ENCODE assay signal across 8 cellular contexts in the genomic region with DNA sequence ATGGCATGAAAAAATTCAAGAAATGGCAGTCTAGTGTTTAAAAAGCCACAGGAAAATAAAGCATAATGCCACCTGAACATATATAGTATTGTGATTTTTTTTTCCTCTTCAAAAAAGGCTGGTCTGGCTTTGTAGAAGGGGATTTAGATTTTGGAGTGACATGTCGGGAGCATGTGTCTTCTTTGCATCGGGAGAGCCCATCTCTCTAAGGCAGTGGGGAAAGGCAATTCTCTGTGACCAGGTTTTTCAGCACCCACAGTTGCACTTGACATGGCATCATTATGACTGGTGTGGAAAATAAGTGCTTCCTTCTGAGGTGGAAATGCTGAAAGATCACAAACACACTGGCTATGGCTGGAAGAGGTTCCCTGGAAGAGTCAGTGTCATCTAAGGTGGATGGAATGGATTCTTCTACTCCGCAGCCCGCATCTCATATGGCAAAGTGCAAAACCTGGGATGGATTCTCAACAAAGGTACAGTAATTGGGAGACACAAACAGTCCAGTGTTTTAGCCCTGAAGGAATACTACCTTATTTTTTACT.
A peak's percentile ranks its signal among the peaks of the same experiment; 100 is the strongest.
DNase-seq lines count a peak whose midpoint lies in the region; ATAC-seq and TF ChIP-seq lines count a peak whose summit lies in the region.

No MANE protein-coding gene starts in this region.

- no peaks in the 10 kb centered on the region for H3K9me3 Mint-ChIP-seq in activated naive CD8-positive, alpha-beta T cell (ENCODE audit: low read depth)
- no peaks in the 10 kb centered on the region for H3K9me3 Mint-ChIP-seq in activated naive CD8-positive, alpha-beta T cell treated with anti-CD3 and anti-CD28 coated beads for 36 hours

- H3K27me3 ChIP-seq in ectodermal cell (ENCODE audit: control insufficient read depth, insufficient read depth, low read length, poor library complexity, severe bottlenecking) (peaks cover 15% of the 10 kb centered on the region), left lung (peaks cover 0 to 60% of the 10 kb centered on the region in 2 donors), tibial artery (no peaks in the 10 kb centered on the region)

- no peak for TF ChIP-seq CTCF in left lung (IDR thresholded peaks at IDR 0.05)
- TF ChIP-seq CTCF in tibial artery (IDR thresholded peaks at IDR 0.05) = no peak

- no peaks in the 10 kb centered on the region for H3K9me3 ChIP-seq in ectodermal cell (ENCODE audit: control insufficient read depth, low read length)
- H3K9me3 ChIP-seq in left lung = no peaks in the 10 kb centered on the region
- H3K9me3 ChIP-seq in tibial artery = no peaks in the 10 kb centered on the region

- H3K4me3 ChIP-seq in ectodermal cell (ENCODE audit: insufficient read depth, low read depth, low read length) = peak overlapping the region; percentile 5
- H3K4me3 ChIP-seq in left lung = peak overlapping the region in 1 of 2 donors; percentile 7
- peak overlapping the region; percentile 29 to 38 for H3K4me3 ChIP-seq in tibial artery

- H3K27ac ChIP-seq in ectodermal cell (ENCODE audit: insufficient read depth, low read depth, low read length, poor library complexity, severe bottlenecking) (peak overlapping the region; percentile 9), left lung (no peak overlapping the region), tibial artery (no peak overlapping the region)

- no peak for DNase-seq in activated naive CD8-positive, alpha-beta T cell treated with anti-CD3 and anti-CD28 coated beads for 36 hours
- DNase-seq in NCI-H82 treated with DMSO at 0.1 percent for 48 hours (lab: John Stamatoyannopoulos, UW; ENCODE audit: unreplicated experiment) (peak; percentile 74), left lung (no peak), tibial artery (peak in 1 of 2 donors; percentile 42), UCSD-AML1 (lab: John Stamatoyannopoulos, UW; ENCODE audit: unreplicated experiment) (no peak)
- DNase-seq in activated effector memory CD4-positive, alpha-beta T cell treated with anti-CD3 and anti-CD28 coated beads, Interleukin-2, amount 50 U/mL, for 16 hours = no peak

- intact Hi-C loops in left lung (cut with DNase I) = no loop called here
- intact Hi-C loops in tibial artery (cut with DNase I; ENCODE audit: low total_unique reads) = loop anchor here (10.0 kb wide), 1 partner anchor 78 kb away; no protein-coding TSS in a partner anchor

- no peaks in the 10 kb centered on the region for H3K36me3 ChIP-seq in ectodermal cell (ENCODE audit: control insufficient read depth, insufficient read depth, low read length)
- no peaks in the 10 kb centered on the region for H3K36me3 ChIP-seq in left lung
- no peaks in the 10 kb centered on the region for H3K36me3 ChIP-seq in tibial artery

- H3K4me1 ChIP-seq in ectodermal cell (ENCODE audit: control insufficient read depth, insufficient read depth, low read length) (peaks cover 12% of the 10 kb centered on the region), left lung (peaks cover 4 to 21% of the 10 kb centered on the region in 2 donors), tibial artery (peaks cover 0 to 38% (median 27%) of the 10 kb centered on the region in 4 donors)

- ATAC-seq in left lung = peak; percentile 59

- H3K27ac Mint-ChIP-seq in activated naive CD8-positive, alpha-beta T cell = no peak overlapping the region
- H3K27ac Mint-ChIP-seq in activated naive CD8-positive, alpha-beta T cell treated with anti-CD3 and anti-CD28 coated beads for 36 hours = no peak overlapping the region

- peaks cover 12% of the 10 kb centered on the region for H3K4me1 Mint-ChIP-seq in activated naive CD8-positive, alpha-beta T cell (ENCODE audit: low read depth)
- peaks cover 2% of the 10 kb centered on the region for H3K4me1 Mint-ChIP-seq in activated naive CD8-positive, alpha-beta T cell treated with anti-CD3 and anti-CD28 coated beads for 36 hours

- H3K4me3 Mint-ChIP-seq in activated naive CD8-positive, alpha-beta T cell = peak overlapping the region; percentile 42
- H3K4me3 Mint-ChIP-seq in activated naive CD8-positive, alpha-beta T cell treated with anti-CD3 and anti-CD28 coated beads for 36 hours = no peak overlapping the region

- peaks cover 39% of the 10 kb centered on the region for H3K27me3 Mint-ChIP-seq in activated naive CD8-positive, alpha-beta T cell
- peaks cover 57% of the 10 kb centered on the region for H3K27me3 Mint-ChIP-seq in activated naive CD8-positive, alpha-beta T cell treated with anti-CD3 and anti-CD28 coated beads for 36 hours

- 1 to 3% methylated on average over 4 of the region's 4 CpGs for WGBS in ectodermal cell, 2 experiments

- H3K36me3 Mint-ChIP-seq in activated naive CD8-positive, alpha-beta T cell = no peaks in the 10 kb centered on the region
- no peaks in the 10 kb centered on the region for H3K36me3 Mint-ChIP-seq in activated naive CD8-positive, alpha-beta T cell treated with anti-CD3 and anti-CD28 coated beads for 36 hours
